Comparison of ENCODE assay signal across 10 cellular contexts in genomic region chr3:160133757-160134156, GRCh38.
A peak's percentile ranks its signal among the peaks of the same experiment; 100 is the strongest.
DNase-seq lines count a peak whose midpoint lies in the region; ATAC-seq, FAIRE-seq and TF ChIP-seq lines count a peak whose summit lies in the region.
"Had no signal": no experiment of that assay in that cellular context is flagged by ENCODE, and none has a peak within 500 bp of the region (broad histone marks: within the 10 kb centered on the region; RNA-seq: fewer than 3 reads in every experiment).

No MANE protein-coding gene starts in this region.

- H3K9me3 ChIP-seq in GM12878 (replicated peaks; ENCODE audit: control insufficient read depth, insufficient read depth, low read length) (no peaks in the 10 kb centered on the region), tibial artery (no peaks in the 10 kb centered on the region), neuronal stem cell (replicated peaks in 1 of 2; ENCODE audit: control insufficient read depth in 2 of 2, insufficient read depth in 1 of 2, low read depth in 1 of 2, low read length in 2 of 2) (no peaks in the 10 kb centered on the region)

- no peaks in the 10 kb centered on the region for H3K79me2 ChIP-seq in GM12878 (ENCODE audit: control insufficient read depth, insufficient read depth, low read length)

- H3K4me3 ChIP-seq in GM12878 (no peak overlapping the region), tibial artery (no peak overlapping the region), neuronal stem cell (ENCODE audit: low read length in 2 of 2) (no peak overlapping the region)

- H2AFZ ChIP-seq in GM12878 (ENCODE audit: control insufficient read depth, low read depth, low read length) (no peak overlapping the region), neuronal stem cell (ENCODE audit: low read length) (no peak overlapping the region)

- H3K27me3 ChIP-seq in GM12878 (replicated peaks in 1 of 2; ENCODE audit: control insufficient read depth in 2 of 2, insufficient read depth in 2 of 2, low read length in 1 of 2), result no peaks in the 10 kb centered on the region
- H3K27me3 ChIP-seq in tibial artery, result no peaks in the 10 kb centered on the region
- H3K27me3 ChIP-seq in neuronal stem cell (ENCODE audit: control insufficient read depth in 3 of 3, insufficient read depth in 3 of 3, low read depth in 1 of 3, low read length in 3 of 3), result no peaks in the 10 kb centered on the region

- FAIRE-seq in GM12878 (lab: Jason Lieb, UNC), result no peak

- H3K4me1 ChIP-seq in GM12878 (ENCODE audit: control insufficient read depth, insufficient read depth, low read length) (peaks cover 19% of the 10 kb centered on the region; the same call in 1 of the 2 replicates), tibial artery (no peaks in the 10 kb centered on the region), neuronal stem cell (ENCODE audit: control insufficient read depth in 2 of 2, insufficient read depth in 1 of 2, low read depth in 1 of 2, low read length in 2 of 2) (no peaks in the 10 kb centered on the region)

- in situ Hi-C loops in Caki2 (cut with HindIII; ENCODE audit: low pct_unique_long_range_greater_than_20kb, low sequenced_read_pairs), result no loop called here
- in situ Hi-C loops in GM12878 (cut with MboI), result no loop called here

- H3K36me3 ChIP-seq in GM12878 (ENCODE audit: control insufficient read depth in 2 of 2, insufficient read depth in 2 of 2, low read length in 1 of 2) (no peaks in the 10 kb centered on the region), tibial artery (no peaks in the 10 kb centered on the region), neuronal stem cell (replicated peaks in 1 of 2; ENCODE audit: control insufficient read depth in 2 of 2, insufficient read depth in 2 of 2, low read length in 2 of 2) (no peaks in the 10 kb centered on the region)

- TF ChIP-seq EP300 in Ishikawa (IDR thresholded peaks at IDR 0.05; ENCODE audit: borderline replicate concordance) (no peak), GM12878 (IDR thresholded peaks at IDR 0.05; ENCODE audit: borderline replicate concordance in 1 of 2, control insufficient read depth in 1 of 2, low read depth in 2 of 2, low read length in 2 of 2) (no peak)

- no peak overlapping the region for H2BK120ac ChIP-seq in neuronal stem cell (ENCODE audit: low read depth, low read length)

- H4K20me1 ChIP-seq in GM12878 (ENCODE audit: control insufficient read depth, insufficient read depth), result no peaks in the 10 kb centered on the region

- no peak overlapping the region for H3K18ac ChIP-seq in neuronal stem cell (ENCODE audit: low read length)

- BruUV-seq in GM12878 (replicated peaks; lab: Mats Ljungman, UMichigan), result no TSS peak

- TF ChIP-seq CTCF in GM12878 (IDR thresholded peaks at IDR 0.05 in 2 of 3, conservative IDR thresholded peaks at IDR 0.05 in 1 of 3; ENCODE audit: control insufficient read depth in 2 of 3, extremely low read depth in 1 of 3, insufficient read depth in 1 of 3, low read depth in 3 of 3, low read length in 3 of 3) (0 out of 6 replicates have a peak, but pooled peaks of 1 of the 3 experiments have one; percentile 3), tibial artery (IDR thresholded peaks at IDR 0.05) (no peak)

- H3K27ac ChIP-seq in GM12878 (ENCODE audit: control insufficient read depth, insufficient read depth), result no peak overlapping the region
- no peak overlapping the region for H3K27ac ChIP-seq in tibial artery
- H3K27ac ChIP-seq in neuronal stem cell (replicated peaks; ENCODE audit: low read length), result no peak overlapping the region

- intact Hi-C loops in GM12878 (cut with micrococcal nuclease; ENCODE audit: unreplicated experiment) (no loop called here), tibial artery (cut with DNase I; ENCODE audit: low total_unique reads) (no loop called here)

- no peak for ATAC-seq in GM12878
- peak; percentile 86 for ATAC-seq in left lobe of liver
- no peak for ATAC-seq in GM21717 (IDR thresholded peaks at IDR 0.05; ENCODE audit: unreplicated experiment)
- ATAC-seq in HG03025 (IDR thresholded peaks at IDR 0.05; ENCODE audit: low FRiP score, unreplicated experiment), result no peak
- ATAC-seq: T-cell had no signal

- no peak overlapping the region for H3K23ac ChIP-seq in neuronal stem cell (ENCODE audit: low read depth, low read length, poor library complexity)

- TF ChIP-seq RAD21 in Ishikawa (IDR thresholded peaks at IDR 0.05; ENCODE audit: low read depth) (peak; percentile 3; the same call in 1 of the 2 replicates), GM12878 (IDR thresholded peaks at IDR 0.05; ENCODE audit: insufficient read depth, low read depth, low read length) (no peak)

- DNase-seq in Caki2 (ENCODE audit: low read depth), result peak; percentile 84
- no peak for DNase-seq in GM12878 (ENCODE audit: low read depth, low spot score)
- no peak for DNase-seq in left lobe of liver (ENCODE audit: low spot score)
- no peak for DNase-seq in tibial artery
- DNase-seq in neuronal stem cell (ENCODE audit: low spot score), result no peak
- DNase-seq: NCI-H2107, T-cell had no signal

- no peak overlapping the region for H3K4ac ChIP-seq in neuronal stem cell (ENCODE audit: low read length)

- no peaks in the 10 kb centered on the region for H3K79me1 ChIP-seq in neuronal stem cell (ENCODE audit: low read depth, low read length)

- no peak overlapping the region for H3K14ac ChIP-seq in neuronal stem cell (ENCODE audit: low read length)

- POLR2A ChIA-PET in GM12878 (lab: Charles Lee), result no interaction called here

- no peak overlapping the region for H4K8ac ChIP-seq in neuronal stem cell (ENCODE audit: low read depth, low read length)

- no peak overlapping the region for H4K91ac ChIP-seq in neuronal stem cell (ENCODE audit: low read depth, low read length, poor library complexity)

- CTCF ChIA-PET in GM12878 (lab: Yijun Ruan, JAX), result interaction anchor here (1.0 to 1.8 kb wide), 2 partner anchors 14 to 30 kb away, joined by 3 to 5 read pairs; no protein-coding TSS in a partner anchor

- H2BK15ac ChIP-seq in neuronal stem cell (ENCODE audit: low read length), result no peak overlapping the region

- H2BK12ac ChIP-seq in neuronal stem cell (ENCODE audit: low read length), result no peak overlapping the region

- SMC1A ChIA-PET in GM12878 (lab: Charles Lee; ENCODE audit: uncharacterized antibody, unreplicated experiment), result no interaction called here

- no peak overlapping the region for H2AK5ac ChIP-seq in neuronal stem cell (ENCODE audit: low read depth, low read length)

- no peak for TF ChIP-seq POLR2A in GM12878 (IDR thresholded peaks at IDR 0.05; ENCODE audit: low read depth, low read length)

- WGBS in GM12878 (ENCODE audit: insufficient coverage, insufficient replicate concordance, low lambda C conversion rate, missing lambda C conversion rate), result 33% methylated on average over 3 of the region's 3 CpGs
- no CpG with 5 or more reads among the region's 3 CpGs for WGBS in neuronal stem cell (ENCODE audit: extremely low coverage in 2 of 2, insufficient read length in 2 of 2, insufficient replicate concordance in 1 of 2), 2 donors

- H3K4me2 ChIP-seq in GM12878 (ENCODE audit: control insufficient read depth, insufficient read depth), result no peak overlapping the region
- H3K4me2 ChIP-seq in neuronal stem cell (ENCODE audit: insufficient read depth, low read length, poor library complexity, severe bottlenecking), result no peak overlapping the region

- RAD21 ChIA-PET in GM12878 (lab: Charles Lee; ENCODE audit: unreplicated experiment), result no interaction called here

- no peak overlapping the region for H2BK5ac ChIP-seq in neuronal stem cell (ENCODE audit: low read length)

- no peak overlapping the region for H3K9ac ChIP-seq in GM12878 (ENCODE audit: control insufficient read depth, insufficient read depth, low read length)
- no peak overlapping the region for H3K9ac ChIP-seq in neuronal stem cell (ENCODE audit: low read depth, low read length, poor library complexity)

TF ChIP-seq in GM12878, 131 proteins besides CTCF, POLR2A, EP300 and RAD21 (continues in another document):
- TF ChIP-seq REST (IDR thresholded peaks at IDR 0.05; ENCODE audit: low read depth, low read length) (peak; percentile 35; the same call in 1 of the 2 replicates), NKRF (conservative IDR thresholded peaks at IDR 0.05) (no peak)
